24 cellular contexts compared by ENCODE assay signal in the genomic region with DNA sequence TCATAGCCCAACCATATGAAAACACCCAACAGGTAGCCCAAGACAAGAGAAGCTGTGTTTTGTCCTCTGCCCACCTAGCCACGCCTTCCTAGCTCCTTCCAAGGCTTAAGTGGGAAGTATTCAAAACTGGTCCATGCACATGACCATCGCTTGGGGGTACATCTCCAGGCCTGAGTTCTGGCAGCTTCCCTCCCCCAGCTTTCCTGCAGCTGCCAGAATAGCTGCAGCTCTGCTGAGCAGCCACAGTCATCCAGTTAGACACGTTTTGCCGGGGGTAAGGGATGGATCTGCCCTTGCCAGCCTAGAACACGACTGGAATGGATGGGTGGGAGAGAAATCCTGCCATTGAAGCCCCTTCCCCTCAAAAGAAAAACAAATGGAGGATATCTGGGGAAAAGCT.
"Had no signal": no experiment of that assay in that cellular context is flagged by ENCODE, and none has a peak within 500 bp of the region (broad histone marks: within the 10 kb centered on the region; RNA-seq: fewer than 3 reads in every experiment).

No MANE protein-coding gene starts in this region.

- H3K4me1 ChIP-seq: Peyer's patch had no signal

- ATAC-seq: T-helper 17 cell had no signal

- H3K4me1 Mint-ChIP-seq: activated CD4-positive, alpha-beta memory T cell treated with anti-CD3 and anti-CD28 coated beads, Interleukin-2, amount 10 ng/mL, durations not matched to agents 7 days and 5 days; activated CD4-positive, alpha-beta T cell treated with anti-CD3 and anti-CD28 coated beads, Interleukin-2, amount 10 ng/mL, durations not matched to agents 7 days and 5 days; activated naive CD4-positive, alpha-beta T cell treated with anti-CD3 and anti-CD28 coated beads, Interleukin-2, amount 10 ng/mL, durations not matched to agents 7 days and 5 days; activated naive CD8-positive, alpha-beta T cell treated with anti-CD3 and anti-CD28 coated beads for 36 hours; T-helper 17 cell had no signal

- H3K4me3 ChIP-seq: cardiac muscle cell, Peyer's patch had no signal

- H3K27me3 ChIP-seq: brain microvascular endothelial cell, cardiac muscle cell, Peyer's patch had no signal

- H3K9me3 Mint-ChIP-seq: activated CD4-positive, alpha-beta memory T cell treated with anti-CD3 and anti-CD28 coated beads, Interleukin-2, amount 10 ng/mL, durations not matched to agents 7 days and 5 days; activated CD4-positive, alpha-beta T cell treated with anti-CD3 and anti-CD28 coated beads, Interleukin-2, amount 10 ng/mL, durations not matched to agents 7 days and 5 days; activated naive CD4-positive, alpha-beta T cell treated with anti-CD3 and anti-CD28 coated beads, Interleukin-2, amount 10 ng/mL, durations not matched to agents 7 days and 5 days; activated naive CD8-positive, alpha-beta T cell treated with anti-CD3 and anti-CD28 coated beads for 36 hours; activated T-helper 2 cell treated with anti-CD3 and anti-CD28 coated beads, Interferon-gamma antibody, Interleukin-2, Interleukin-4, amounts not matched to agents 10 μg/mL and 5 μg/mL and 100 μg/mL, durations not matched to agents 14 hours and 24 hours and 36 hours had no signal

- H3K36me3 ChIP-seq: brain microvascular endothelial cell, cardiac muscle cell, Peyer's patch had no signal

- H3K4me3 Mint-ChIP-seq: activated CD4-positive, alpha-beta memory T cell treated with anti-CD3 and anti-CD28 coated beads, Interleukin-2, amount 10 ng/mL, durations not matched to agents 7 days and 5 days; activated CD4-positive, alpha-beta T cell treated with anti-CD3 and anti-CD28 coated beads, Interleukin-2, amount 10 ng/mL, durations not matched to agents 7 days and 5 days; activated naive CD4-positive, alpha-beta T cell treated with anti-CD3 and anti-CD28 coated beads, Interleukin-2, amount 10 ng/mL, durations not matched to agents 7 days and 5 days; activated naive CD8-positive, alpha-beta T cell treated with anti-CD3 and anti-CD28 coated beads for 36 hours; T-helper 17 cell had no signal

- H3K9me3 ChIP-seq: Peyer's patch had no signal

- DNase-seq: activated CD4-positive, alpha-beta memory T cell treated with anti-CD3 and anti-CD28 coated beads, Interleukin-2, amount 10 ng/mL, durations not matched to agents 7 days and 5 days; activated CD4-positive, alpha-beta T cell treated with anti-CD3 and anti-CD28 coated beads, Interleukin-2, amount 10 ng/mL, durations not matched to agents 7 days and 5 days; activated CD4-positive, CD25-positive, alpha-beta regulatory T cell; activated gamma-delta T cell treated with Interleukin-2 at 50 U/mL for 16 hours; activated naive CD4-positive, alpha-beta T cell treated with anti-CD3 and anti-CD28 coated beads, Interleukin-2, amount 10 ng/mL, durations not matched to agents 7 days and 5 days; activated naive CD8-positive, alpha-beta T cell treated with anti-CD3 and anti-CD28 coated beads for 36 hours; activated T-cell treated with anti-CD3 and anti-CD28 coated beads for 4 hours; activated T-cell treated with anti-CD3 and anti-CD28 coated beads, Interleukin-2, amount 50 U/mL, for 48 hours; brain microvascular endothelial cell; KBM-7; MM.1S; NCI-H1105; NCI-H1436; NCI-H1694 treated with DMSO at 0.1 percent for 48 hours; NCI-H2029 treated with DMSO at 0.1 percent for 48 hours; NCI-H446; NCI-H524; Peyer's patch; SHP77; T-helper 17 cell; T-helper 9 cell had no signal

- H3K36me3 Mint-ChIP-seq: activated naive CD4-positive, alpha-beta T cell treated with anti-CD3 and anti-CD28 coated beads, Interleukin-2, amount 10 ng/mL, durations not matched to agents 7 days and 5 days; activated naive CD8-positive, alpha-beta T cell treated with anti-CD3 and anti-CD28 coated beads for 36 hours had no signal

- H3K27ac ChIP-seq: brain microvascular endothelial cell, cardiac muscle cell, Peyer's patch, VCaP had no signal

- H3K27ac Mint-ChIP-seq: activated CD4-positive, alpha-beta memory T cell treated with anti-CD3 and anti-CD28 coated beads, Interleukin-2, amount 10 ng/mL, durations not matched to agents 7 days and 5 days; activated CD4-positive, alpha-beta T cell treated with anti-CD3 and anti-CD28 coated beads, Interleukin-2, amount 10 ng/mL, durations not matched to agents 7 days and 5 days; activated naive CD4-positive, alpha-beta T cell treated with anti-CD3 and anti-CD28 coated beads, Interleukin-2, amount 10 ng/mL, durations not matched to agents 7 days and 5 days; activated naive CD8-positive, alpha-beta T cell treated with anti-CD3 and anti-CD28 coated beads for 36 hours; activated T-helper 2 cell treated with anti-CD3 and anti-CD28 coated beads, Interferon-gamma antibody, Interleukin-2, Interleukin-4, amounts not matched to agents 10 μg/mL and 5 μg/mL and 100 μg/mL, durations not matched to agents 14 hours and 24 hours and 36 hours; T-helper 17 cell had no signal
